22 cellular contexts compared by ENCODE assay signal in the genomic region with DNA sequence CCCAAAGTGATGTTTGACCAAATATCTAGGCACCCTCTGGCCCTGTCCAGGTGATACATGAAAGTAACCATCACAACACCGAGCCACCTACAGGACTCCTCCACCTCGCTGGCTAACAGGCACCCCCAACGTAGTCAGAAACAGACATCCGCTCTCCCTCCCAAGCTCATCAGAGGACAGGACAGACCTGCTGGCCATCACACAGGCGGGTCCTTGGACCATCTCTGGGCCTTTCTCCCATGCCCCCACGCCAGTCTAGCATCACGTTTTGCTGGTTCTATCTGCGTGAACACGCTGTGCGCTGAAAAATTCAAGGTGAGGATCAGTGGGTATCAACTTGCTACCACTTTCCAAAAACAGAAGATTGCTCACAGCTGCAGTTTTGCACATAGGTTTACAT. TPM values are rescaled to one million over a fixed set of nuclear protein-coding genes. Genes with fewer than 3 reads are reported as not detected.
A peak's percentile ranks its signal among the peaks of the same experiment; 100 is the strongest.
DNase-seq lines count a peak whose midpoint lies in the region; ATAC-seq and TF ChIP-seq lines count a peak whose summit lies in the region.
"Had no signal": no experiment of that assay in that cellular context is flagged by ENCODE, and none has a peak within 500 bp of the region (broad histone marks: within the 10 kb centered on the region; RNA-seq: fewer than 3 reads in every experiment).

No MANE protein-coding gene starts in this region.

- no peak for DNase-seq in ascending aorta (ENCODE audit: low spot score in 2 of 2)
- peak; percentile 33 for DNase-seq in mesenteric fat pad (ENCODE audit: low spot score)
- DNase-seq in osteocyte (ENCODE audit: extremely low spot score, unreplicated experiment): no peak
- peak in 1 of 2 donors; percentile 62 for DNase-seq in tibial artery
- DNase-seq in mammary epithelial cell: no peak
- DNase-seq in left cardiac atrium: no peak
- no peak for DNase-seq in NCI-H187 (lab: John Stamatoyannopoulos, UW)
- DNase-seq: ACHN; BE2C; C1 segment of cervical spinal cord; CD4-positive, CD25-positive, alpha-beta regulatory T cell; COR-L47; DMS 273 treated with DMSO at 0.1 percent for 48 hours; DMS53; DND-41; EL; HFFc6 had no signal

- in situ Hi-C loops in mammary epithelial cell (cut with MboI; ENCODE audit: low sequenced_read_pairs in 2 of 2): no loop called here

- no peaks in the 10 kb centered on the region for H4K20me1 ChIP-seq in mammary epithelial cell (ENCODE audit: insufficient read depth, low read length)

- no peak overlapping the region for H3K4me2 ChIP-seq in mammary epithelial cell (ENCODE audit: insufficient read depth, low read depth, low read length)

- H3K4me3 Mint-ChIP-seq in osteocyte (ENCODE audit: unreplicated experiment): no peak overlapping the region
- H3K4me3 Mint-ChIP-seq: CD8-positive, alpha-beta memory T cell; HFFc6; IgD-negative memory B cell had no signal

- CTCF ChIA-PET in mammary epithelial cell (lab: Charles Lee; ENCODE audit: low non-redundant PET): no interaction called here

- H3K4me1 ChIP-seq in ascending aorta: peaks cover 25 to 59% of the 10 kb centered on the region in 2 donors
- H3K4me1 ChIP-seq in tibial artery: peaks cover 5 to 88% (median 59%) of the 10 kb centered on the region in 4 donors
- no peaks in the 10 kb centered on the region for H3K4me1 ChIP-seq in mammary epithelial cell (ENCODE audit: insufficient read depth, low read length)
- H3K4me1 ChIP-seq: BE2C had no signal

- no peaks in the 10 kb centered on the region for H3K27me3 Mint-ChIP-seq in osteocyte (ENCODE audit: unreplicated experiment)

- TF ChIP-seq CTCF in ascending aorta (IDR thresholded peaks at IDR 0.05) (no peak), osteocyte (IDR thresholded peaks at IDR 0.05) (no peak), tibial artery (IDR thresholded peaks at IDR 0.05) (no peak), mammary epithelial cell (conservative IDR thresholded peaks at IDR 0.05 in 1 of 2, IDR thresholded peaks at IDR 0.05 in 1 of 2; ENCODE audit: extremely low read depth in 1 of 2, insufficient read depth in 1 of 2, low read depth in 1 of 2, low read length in 2 of 2) (no peak)

- H3K27me3 ChIP-seq in ascending aorta (no peaks in the 10 kb centered on the region), tibial artery (no peaks in the 10 kb centered on the region), mammary epithelial cell (ENCODE audit: insufficient read depth, low read length) (peaks cover 8% of the 10 kb centered on the region)
- H3K27me3 ChIP-seq: BE2C had no signal

- H3K9me3 ChIP-seq in ascending aorta: no peaks in the 10 kb centered on the region
- H3K9me3 ChIP-seq in tibial artery: no peaks in the 10 kb centered on the region
- H3K9me3 ChIP-seq in mammary epithelial cell (replicated peaks; ENCODE audit: insufficient read depth, low read length): no peaks in the 10 kb centered on the region
- H3K9me3 ChIP-seq: BE2C had no signal

- H3K4me1 Mint-ChIP-seq in osteocyte (ENCODE audit: unreplicated experiment): peaks cover 76% of the 10 kb centered on the region
- H3K4me1 Mint-ChIP-seq: CD4-positive, CD25-positive, alpha-beta regulatory T cell had no signal

- H3K36me3 ChIP-seq in ascending aorta: no peaks in the 10 kb centered on the region
- no peaks in the 10 kb centered on the region for H3K36me3 ChIP-seq in tibial artery
- no peaks in the 10 kb centered on the region for H3K36me3 ChIP-seq in mammary epithelial cell (ENCODE audit: insufficient read depth, low read length)
- H3K36me3 ChIP-seq: BE2C had no signal

- H3K79me2 ChIP-seq in mammary epithelial cell (ENCODE audit: insufficient read depth, low read length): no peaks in the 10 kb centered on the region

- peak overlapping the region; percentile 84 for H3K27ac Mint-ChIP-seq in osteocyte (ENCODE audit: unreplicated experiment)
- H3K27ac Mint-ChIP-seq: CD4-positive, CD25-positive, alpha-beta regulatory T cell; CD8-positive, alpha-beta memory T cell; HFFc6; IgD-negative memory B cell had no signal

- intact Hi-C loops in ascending aorta (cut with DNase I): loop anchor here (10.0 kb wide), 1 partner anchor 178 kb away; a partner anchor contains a TSS
- intact Hi-C loops in tibial artery (cut with DNase I; ENCODE audit: low total_unique reads): loop anchor here (5.0 kb wide), 1 partner anchor 101 kb away; no protein-coding TSS in a partner anchor
- intact Hi-C loops in mammary epithelial cell (cut with micrococcal nuclease): no loop called here
- intact Hi-C loops in left cardiac atrium (cut with DNase I): no loop called here

- BruUV-seq in mammary epithelial cell (replicated peaks; lab: Mats Ljungman, UMichigan): no TSS peak

- ATAC-seq in GM21381 (IDR thresholded peaks at IDR 0.05; ENCODE audit: unreplicated experiment) (no peak), left cardiac atrium (no peak)
- ATAC-seq: GM12878, HCT116 had no signal

- no peak overlapping the region for H3K9ac ChIP-seq in mammary epithelial cell (ENCODE audit: insufficient read depth, low read length)

- H3K27ac ChIP-seq in ascending aorta: peak overlapping the region; percentile 98 to 99
- peak overlapping the region; percentile 92 to 98 for H3K27ac ChIP-seq in tibial artery
- H3K27ac ChIP-seq in mammary epithelial cell (ENCODE audit: insufficient read depth, low read depth, low read length): no peak overlapping the region

- H3K9me3 Mint-ChIP-seq in osteocyte (ENCODE audit: unreplicated experiment): no peaks in the 10 kb centered on the region

- H3K36me3 Mint-ChIP-seq in osteocyte (ENCODE audit: unreplicated experiment): peaks cover 1% of the 10 kb centered on the region
- H3K36me3 Mint-ChIP-seq: CD4-positive, CD25-positive, alpha-beta regulatory T cell; CD8-positive, alpha-beta memory T cell; IgD-negative memory B cell had no signal

- dilution Hi-C loops in mammary epithelial cell (cut with HindIII; ENCODE audit: low sequenced_read_pairs): no loop called here

- H2AFZ ChIP-seq in mammary epithelial cell (ENCODE audit: low read depth, low read length): no peak overlapping the region

- WGBS in mammary epithelial cell (ENCODE audit: low coverage, missing lambda C conversion rate): 70% methylated on average over 10 of the region's 10 CpGs

- H3K4me3 ChIP-seq in ascending aorta (no peak overlapping the region), tibial artery (no peak overlapping the region), mammary epithelial cell (replicated peaks in 1 of 3; ENCODE audit: insufficient read depth in 1 of 3, low read depth in 2 of 3, low read length in 3 of 3) (no peak overlapping the region)
- H3K4me3 ChIP-seq: GM12878 had no signal

RNA-seq across cellular contexts. Expression of a gene that starts 21.4 kb away (rescaled TPM):
- 82.9 TPM for total RNA-seq in ascending aorta
- total RNA-seq in mesenteric fat pad: 39.6 TPM
- total RNA-seq in osteocyte: 126 and 130 TPM in 2 replicates
- total RNA-seq in mammary epithelial cell: 10 to 100 TPM; 42.5 to 82.9 TPM
- polyA plus RNA-seq in mammary epithelial cell: 17.2 TPM
- 26.9 TPM for polyA minus RNA-seq in mammary epithelial cell
- total RNA-seq in left cardiac atrium: 10 to 100 TPM; 20.6 to 21.7 TPM

Comparison
In these comparisons a context has a peak if more than half of its experiments do, and no peak if none do; other contexts are left out.
1. intact Hi-C loops: an anchor here in ascending aorta (10.0 kb wide) and tibial artery (5.0 kb wide); none called in mammary epithelial cell and left cardiac atrium.